Comparison of ENCODE assay signal across 27 cellular contexts in genomic region chr2:111239581-111240249, GRCh38.
"Had no signal": no experiment of that assay in that cellular context is flagged by ENCODE, and none has a peak within 500 bp of the region (broad histone marks: within the 10 kb centered on the region; RNA-seq: fewer than 3 reads in every experiment).

No MANE protein-coding gene starts in this region.

- H3K27me3 ChIP-seq: brain microvascular endothelial cell, esophagus squamous epithelium, heart right ventricle, neural progenitor cell, tibial nerve had no signal

- H3K4me1 ChIP-seq: neural progenitor cell, parathyroid adenoma, psoas muscle, tibial nerve had no signal

- H2AFZ ChIP-seq: neural progenitor cell, parathyroid adenoma had no signal

- H3K79me2 ChIP-seq: parathyroid adenoma had no signal

- ATAC-seq: heart right ventricle, natural killer cell, psoas muscle, T-helper 17 cell, WTC11 had no signal

- H3K4me1 Mint-ChIP-seq: neural progenitor cell, T-helper 17 cell, WTC11 had no signal

- H3K27ac ChIP-seq: brain microvascular endothelial cell, esophagus squamous epithelium, heart right ventricle, left ventricle myocardium inferior, neural progenitor cell, parathyroid adenoma, psoas muscle, tibial nerve had no signal

- H3K4me2 ChIP-seq: neural progenitor cell, smooth muscle cell had no signal

- H3K36me3 Mint-ChIP-seq: natural killer cell, neural progenitor cell, WTC11 had no signal

- H3K27ac Mint-ChIP-seq: natural killer cell; neural progenitor cell; stimulated activated naive B cell treated with anti-CD40 and anti-IgM and Interleukin-4, amounts not matched to agents 10 μg/mL and 1 μg/mL and 100 μg/mL, for 72 hours; T-helper 17 cell; WTC11 had no signal

- H3K9me3 ChIP-seq: esophagus squamous epithelium, heart right ventricle, left ventricle myocardium inferior, psoas muscle, tibial nerve had no signal

- DNase-seq: activated CD4-positive, alpha-beta T cell treated with anti-CD3 and anti-CD28 coated beads for 1 hour; activated effector memory CD4-positive, alpha-beta T cell treated with anti-CD3 and anti-CD28 coated beads, Interleukin-2, amount 50 U/mL, for 16 hours; activated naive CD4-positive, alpha-beta T cell treated with anti-CD3 and anti-CD28 coated beads, Interleukin-2, amount 50 U/mL, for 16 hours; activated T-cell treated with anti-CD3 and anti-CD28 coated beads for 4 hours; amniotic stem cell; brain microvascular endothelial cell; cortex of kidney; esophagus squamous epithelium; foreskin melanocyte; heart right ventricle; left ventricle myocardium inferior; mesendoderm; natural killer cell; occipital lobe; psoas muscle; stimulated activated CD4-positive, alpha-beta T cell treated with anti-CD3 and anti-CD28 coated beads, Interleukin-1b, Interleukin-23, amount 100 ng/mL, for 48 hours; stimulated activated naive B cell treated with anti-CD40 and anti-IgM and Interleukin-4, amounts not matched to agents 10 μg/mL and 1 μg/mL and 100 μg/mL, for 72 hours; T-helper 17 cell; T1000 had no signal

- H3K36me3 ChIP-seq: brain microvascular endothelial cell, esophagus squamous epithelium, heart right ventricle, left ventricle myocardium inferior, neural progenitor cell, tibial nerve had no signal

- H3K9ac ChIP-seq: neural progenitor cell, parathyroid adenoma had no signal

- H3K4me3 Mint-ChIP-seq: natural killer cell; neural progenitor cell; stimulated activated naive B cell treated with anti-CD40 and anti-IgM and Interleukin-4, amounts not matched to agents 10 μg/mL and 1 μg/mL and 100 μg/mL, for 72 hours; T-helper 17 cell; WTC11 had no signal

- H3K9me3 Mint-ChIP-seq: natural killer cell; stimulated activated naive B cell treated with anti-CD40 and anti-IgM and Interleukin-4, amounts not matched to agents 10 μg/mL and 1 μg/mL and 100 μg/mL, for 72 hours had no signal

- H3K4me3 ChIP-seq: esophagus squamous epithelium, heart right ventricle, left ventricle myocardium inferior, lung, neural progenitor cell, psoas muscle, smooth muscle cell, tibial nerve had no signal

- FAIRE-seq: astrocyte, islet of Langerhans had no signal
